25 cellular contexts compared by ENCODE assay signal in genomic region chr6:165967768-165968408, GRCh38.
DNase-seq lines count a peak whose midpoint lies in the region; ATAC-seq, FAIRE-seq and TF ChIP-seq lines count a peak whose summit lies in the region.
"Had no signal": no experiment of that assay in that cellular context is flagged by ENCODE, and none has a peak within 500 bp of the region (broad histone marks: within the 10 kb centered on the region; RNA-seq: fewer than 3 reads in every experiment).

No MANE protein-coding gene starts in this region.

- no peak for TF ChIP-seq POLR2A in HepG2 (IDR thresholded peaks at IDR 0.05; ENCODE audit: insufficient read depth in 1 of 2, low read depth in 2 of 2, low read length in 2 of 2)
- TF ChIP-seq POLR2A in right lobe of liver (IDR thresholded peaks at IDR 0.05): no peak
- TF ChIP-seq POLR2A in GM12892 (IDR thresholded peaks at IDR 0.05; ENCODE audit: low read depth, low read length): no peak

- 4% methylated on average over 5 of the region's 5 CpGs for WGBS in HepG2 (ENCODE audit: low lambda C conversion rate)
- WGBS in right lobe of liver (ENCODE audit: insufficient coverage, low coverage, low lambda C conversion rate, missing lambda C conversion rate): 48% methylated on average over 5 of the region's 5 CpGs
- WGBS in GM23248 (ENCODE audit: low coverage in 1 of 2, low lambda C conversion rate in 2 of 2, missing lambda C conversion rate in 2 of 2), 2 experiments: 60 to 61% methylated on average over 5 of the region's 5 CpGs

- no peak for TF ChIP-seq RAD21 in HepG2 (CRISPR knock-in tag; IDR thresholded peaks at IDR 0.05)

- H3K9me2 ChIP-seq in GM23248 (ENCODE audit: insufficient read depth): no peaks in the 10 kb centered on the region

- H3K27me3 ChIP-seq in HepG2 (ENCODE audit: control insufficient read depth in 1 of 2, insufficient read depth in 2 of 2, low read length in 2 of 2) (peaks cover 2 to 32% of the 10 kb centered on the region in 2 experiments; a peak in 4 of 5 replicates), right lobe of liver (no peaks in the 10 kb centered on the region), GM23248 (replicated peaks; ENCODE audit: insufficient read depth) (no peaks in the 10 kb centered on the region), left ventricle myocardium inferior (ENCODE audit: low read depth) (peaks cover 3% of the 10 kb centered on the region)
- H3K27me3 ChIP-seq: tibial nerve had no signal

- in situ Hi-C loops in HepG2 (cut with HindIII; ENCODE audit: extremely low pct_ligation_motif_present, low pct_unique_long_range_greater_than_20kb): no loop called here
- in situ Hi-C loops in GM23248 (cut with MboI): no loop called here

- H3K4me2 ChIP-seq in HepG2 (ENCODE audit: low read depth, low read length) (no peak overlapping the region), GM23248 (ENCODE audit: unreplicated experiment) (no peak overlapping the region)

- H3K4me3 ChIP-seq in HepG2 (replicated peaks in 1 of 3; ENCODE audit: insufficient read depth in 1 of 3, low read depth in 2 of 3, low read length in 3 of 3): no peak overlapping the region
- no peak overlapping the region for H3K4me3 ChIP-seq in right lobe of liver
- H3K4me3 ChIP-seq in GM23248: no peak overlapping the region
- H3K4me3 ChIP-seq in left ventricle myocardium inferior: no peak overlapping the region
- H3K4me3 ChIP-seq: tibial nerve had no signal

- H3K79me2 ChIP-seq in HepG2 (ENCODE audit: insufficient read depth, low read length) (no peaks in the 10 kb centered on the region), GM23248 (ENCODE audit: insufficient read depth) (no peaks in the 10 kb centered on the region)
- H3K79me2 ChIP-seq: parathyroid adenoma had no signal

- H2AFZ ChIP-seq in HepG2 (ENCODE audit: low read length): no peak overlapping the region
- H2AFZ ChIP-seq in GM23248: no peak overlapping the region
- H2AFZ ChIP-seq: parathyroid adenoma had no signal

- H3F3A ChIP-seq in GM23248 (ENCODE audit: insufficient read depth): no peaks in the 10 kb centered on the region

- CTCF ChIA-PET in HepG2 (lab: Yijun Ruan, JAX; ENCODE audit: low intra/inter-chr PET ratio, low total read pairs): no interaction called here

- TF ChIP-seq CTCF in HepG2 (CRISPR knock-in tag; IDR thresholded peaks at IDR 0.05) (no peak), right lobe of liver (IDR thresholded peaks at IDR 0.05) (no peak), left ventricle myocardium inferior (IDR thresholded peaks at IDR 0.05; ENCODE audit: borderline replicate concordance) (no peak)

- intact Hi-C loops in HepG2 (cut with micrococcal nuclease; ENCODE audit: unreplicated experiment): no loop called here
- intact Hi-C loops in right lobe of liver (cut with DNase I): no loop called here
- intact Hi-C loops in left ventricle myocardium inferior (cut with micrococcal nuclease): no loop called here

- no peak overlapping the region for H3K9ac ChIP-seq in HepG2 (ENCODE audit: insufficient read depth, low read depth, low read length)
- no peak overlapping the region for H3K9ac ChIP-seq in GM23248
- H3K9ac ChIP-seq: parathyroid adenoma had no signal

- H3K9me3 ChIP-seq in HepG2 (ENCODE audit: low read length) (no peaks in the 10 kb centered on the region), right lobe of liver (no peaks in the 10 kb centered on the region), GM23248 (ENCODE audit: low read depth) (no peaks in the 10 kb centered on the region), left ventricle myocardium inferior (replicated peaks) (no peaks in the 10 kb centered on the region)
- H3K9me3 ChIP-seq: tibial nerve had no signal

- H3K27ac ChIP-seq in HepG2 (ENCODE audit: extremely low read length, insufficient read depth, low read length): no peak overlapping the region
- H3K27ac ChIP-seq in right lobe of liver: no peak overlapping the region
- H3K27ac ChIP-seq in GM23248: no peak overlapping the region
- no peak overlapping the region for H3K27ac ChIP-seq in left ventricle myocardium inferior (replicated peaks)
- H3K27ac ChIP-seq: parathyroid adenoma, tibial nerve, WERI-Rb-1 had no signal

- no TSS peak for BruUV-seq in HepG2 (replicated peaks; lab: Mats Ljungman, UMichigan)

- TF ChIP-seq EP300 in HepG2 (IDR thresholded peaks at IDR 0.05; ENCODE audit: low read depth in 2 of 2, low read length in 2 of 2) (no peak), HepG2 (CRISPR knock-in tag; IDR thresholded peaks at IDR 0.05; ENCODE audit: borderline replicate concordance) (no peak)

- POLR2A ChIA-PET in HepG2 (lab: Yijun Ruan, JAX): no interaction called here

- ATAC-seq in HepG2 (no peak), right lobe of liver (no peak)
- ATAC-seq in activated CD4-positive, CD25-positive, alpha-beta regulatory T cell treated with anti-CD3 and anti-CD28 coated beads, Interleukin-2, amount 50 U/mL, for 24 hours: no peak
- ATAC-seq: activated T-helper 17 cell treated with anti-CD3 and anti-CD28 coated beads, Interleukin-2, amount 50 U/mL, for 72 hours; sciatic nerve; SK-N-SH treated with all-trans-retinoic acid at 6 μM for 48 hours had no signal

- DNase-seq in HepG2 (ENCODE audit: low spot score) (no peak), right lobe of liver (no peak), GM23248 (peak; percentile 43), RPMI7951 (ENCODE audit: low read depth) (peak; percentile 49), left ventricle myocardium inferior (no peak), GM12892 (ENCODE audit: insufficient read length) (no peak), SIG-M5 treated with dmso at 0.1 percent for 504 hours (lab: John Stamatoyannopoulos, UW; ENCODE audit: unreplicated experiment) (no peak)
- DNase-seq: 8988T; activated CD4-positive, alpha-beta T cell treated with anti-CD3 and anti-CD28 coated beads, Interleukin-2, amount 50 U/mL, for 1 hour; activated naive CD8-positive, alpha-beta T cell treated with anti-CD3 and anti-CD28 coated beads for 36 hours; CD8-positive, alpha-beta memory T cell; DMS79 treated with DMSO at 0.1 percent for 48 hours; H9; mammary epithelial cell; NCI-H1105 treated with DMSO at 0.1 percent for 48 hours; NCI-H2029 treated with DMSO at 0.1 percent for 48 hours; NCI-H345; NCI-H774; WERI-Rb-1 had no signal

- H3K36me3 ChIP-seq in HepG2 (replicated peaks in 1 of 2; ENCODE audit: control insufficient read depth in 1 of 2, insufficient read depth in 2 of 2, low read length in 2 of 2) (no peaks in the 10 kb centered on the region), right lobe of liver (no peaks in the 10 kb centered on the region), GM23248 (ENCODE audit: low read depth) (no peaks in the 10 kb centered on the region), left ventricle myocardium inferior (no peaks in the 10 kb centered on the region)
- H3K36me3 ChIP-seq: tibial nerve, WERI-Rb-1 had no signal

- no peak for FAIRE-seq in HepG2 (lab: Jason Lieb, UNC)
- FAIRE-seq in GM12892 (lab: Jason Lieb, UNC): no peak

- H4K20me1 ChIP-seq in HepG2 (ENCODE audit: insufficient read depth, low read length): no peaks in the 10 kb centered on the region
- no peaks in the 10 kb centered on the region for H4K20me1 ChIP-seq in GM23248 (ENCODE audit: insufficient read depth)

- no peaks in the 10 kb centered on the region for H3K4me1 ChIP-seq in HepG2 (ENCODE audit: insufficient read depth, low read length)
- no peaks in the 10 kb centered on the region for H3K4me1 ChIP-seq in right lobe of liver
- H3K4me1 ChIP-seq in GM23248 (ENCODE audit: insufficient read depth): no peaks in the 10 kb centered on the region
- H3K4me1 ChIP-seq in left ventricle myocardium inferior: no peaks in the 10 kb centered on the region
- H3K4me1 ChIP-seq: parathyroid adenoma, tibial nerve had no signal

TF ChIP-seq in HepG2, 621 proteins besides CTCF, POLR2A, EP300 and RAD21:
- TF ChIP-seq ZKSCAN1 (IDR thresholded peaks at IDR 0.05; ENCODE audit: low read length): no peak
- TF ChIP-seq ZNF816 (CRISPR knock-in tag; IDR thresholded peaks at IDR 0.05; ENCODE audit: borderline replicate concordance): no peak
- TF ChIP-seq CREB1 (IDR thresholded peaks at IDR 0.05): peak; percentile 12; the same call in 1 of the 2 replicates
- no peak for TF ChIP-seq CREB1 (CRISPR knock-in tag; IDR thresholded peaks at IDR 0.05)
- no peak for TF ChIP-seq MAF1 (CRISPR knock-in tag; IDR thresholded peaks at IDR 0.05; ENCODE audit: borderline replicate concordance)
- no peak for TF ChIP-seq ZBTB7A (CRISPR knock-in tag; IDR thresholded peaks at IDR 0.05)
- TF ChIP-seq KDM3A (CRISPR knock-in tag; IDR thresholded peaks at IDR 0.05; ENCODE audit: low read depth): no peak

Comparison
In these comparisons a context has a peak if more than half of its experiments do, and no peak if none do; other contexts are left out.
1. DNase-seq: peak in GM23248 (single experiment) and RPMI7951 (single experiment); none in HepG2 (single experiment), right lobe of liver (0 of 3), left ventricle myocardium inferior (single experiment), GM12892 (single experiment) and SIG-M5 treated with dmso at 0.1 percent for 504 hours (single experiment).